Comparison of ENCODE assay signal across 1 cellular context in the genomic region with DNA sequence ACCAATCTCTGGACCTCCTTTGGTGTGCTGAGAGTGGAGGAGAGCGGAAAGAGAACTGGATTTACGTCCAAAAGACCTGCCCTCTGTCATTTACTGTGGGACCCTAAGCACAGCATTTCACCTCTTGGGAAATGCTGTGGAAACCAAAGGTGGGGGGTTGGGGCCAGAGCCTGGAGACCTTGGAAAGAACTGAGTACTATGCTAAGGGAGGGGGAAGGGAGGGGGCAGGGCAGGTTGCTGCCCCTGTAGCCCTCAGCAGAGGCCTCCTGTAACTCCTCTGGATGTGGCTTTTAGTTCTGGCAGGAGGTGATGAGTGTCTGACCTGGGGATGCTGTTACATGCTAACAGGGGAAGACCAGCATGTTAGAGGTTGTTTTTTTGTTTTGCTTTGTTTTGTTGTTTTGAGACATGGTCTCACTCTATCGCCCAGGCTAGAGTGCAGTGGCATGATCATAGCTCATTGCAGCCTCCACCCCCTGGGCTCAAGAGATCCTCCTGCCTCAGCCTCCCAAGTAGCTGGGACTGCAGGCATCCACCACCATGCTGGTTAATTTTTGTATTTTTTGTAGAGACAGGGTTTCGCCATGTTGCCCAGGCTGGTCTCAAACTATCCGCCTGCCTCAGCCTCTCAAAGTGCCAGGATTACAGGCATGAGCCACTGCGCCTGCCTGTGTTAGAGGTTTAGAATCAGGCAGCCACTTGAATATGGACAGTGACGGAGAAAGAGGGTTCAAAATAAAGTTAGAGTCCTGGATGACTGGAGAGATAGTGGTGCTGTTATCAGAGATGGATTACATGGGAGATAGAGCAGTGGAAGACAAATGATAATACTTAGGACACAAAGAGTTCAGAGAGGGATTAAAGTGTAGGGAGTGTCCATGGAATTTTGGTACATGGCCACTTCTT.
TF ChIP-seq lines count a peak whose summit lies in the region.

No MANE protein-coding gene starts in this region.

TF ChIP-seq in HepG2, 621 proteins besides CTCF, POLR2A, EP300 and RAD21 (continues in another document):
- no peak for TF ChIP-seq RXRA (CRISPR knock-in tag; IDR thresholded peaks at IDR 0.05)
- no peak for TF ChIP-seq ZNF18 (CRISPR knock-in tag; IDR thresholded peaks at IDR 0.05; ENCODE audit: insufficient replicate concordance)
- TF ChIP-seq MED8 (CRISPR knock-in tag; IDR thresholded peaks at IDR 0.05; ENCODE audit: insufficient replicate concordance): no peak
- no peak for TF ChIP-seq HNRNPL (IDR thresholded peaks at IDR 0.05; ENCODE audit: low read depth, low read length)
- TF ChIP-seq HOXA5 (CRISPR knock-in tag; IDR thresholded peaks at IDR 0.05): no peak
- 0 out of 2 replicates have a peak, but pooled peaks have one; percentile 2 for TF ChIP-seq ZNF256 (CRISPR knock-in tag; conservative IDR thresholded peaks at IDR 0.05)
- TF ChIP-seq, protein P1, sequence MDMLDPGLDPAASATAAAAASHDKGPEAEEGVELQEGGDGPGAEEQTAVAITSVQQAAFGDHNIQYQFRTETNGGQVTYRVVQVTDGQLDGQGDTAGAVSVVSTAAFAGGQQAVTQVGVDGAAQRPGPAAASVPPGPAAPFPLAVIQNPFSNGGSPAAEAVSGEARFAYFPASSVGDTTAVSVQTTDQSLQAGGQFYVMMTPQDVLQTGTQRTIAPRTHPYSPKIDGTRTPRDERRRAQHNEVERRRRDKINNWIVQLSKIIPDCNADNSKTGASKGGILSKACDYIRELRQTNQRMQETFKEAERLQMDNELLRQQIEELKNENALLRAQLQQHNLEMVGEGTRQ (IDR thresholded peaks at IDR 0.05; ENCODE audit: low read depth, low read length): no peak
- TF ChIP-seq, protein P1 (CRISPR knock-in tag; IDR thresholded peaks at IDR 0.05; ENCODE audit: borderline replicate concordance): no peak
- TF ChIP-seq PAWR (CRISPR knock-in tag; IDR thresholded peaks at IDR 0.05; ENCODE audit: borderline replicate concordance): no peak
- no peak for TF ChIP-seq ZNF724P (CRISPR knock-in tag; IDR thresholded peaks at IDR 0.05; ENCODE audit: borderline replicate concordance)
- no peak for TF ChIP-seq ETS1 (CRISPR knock-in tag; IDR thresholded peaks at IDR 0.05)
- TF ChIP-seq NFKBIZ (CRISPR knock-in tag; IDR thresholded peaks at IDR 0.05): no peak
- TF ChIP-seq HMGA1 (CRISPR knock-in tag; conservative IDR thresholded peaks at IDR 0.05): no peak
- TF ChIP-seq, protein P2, sequence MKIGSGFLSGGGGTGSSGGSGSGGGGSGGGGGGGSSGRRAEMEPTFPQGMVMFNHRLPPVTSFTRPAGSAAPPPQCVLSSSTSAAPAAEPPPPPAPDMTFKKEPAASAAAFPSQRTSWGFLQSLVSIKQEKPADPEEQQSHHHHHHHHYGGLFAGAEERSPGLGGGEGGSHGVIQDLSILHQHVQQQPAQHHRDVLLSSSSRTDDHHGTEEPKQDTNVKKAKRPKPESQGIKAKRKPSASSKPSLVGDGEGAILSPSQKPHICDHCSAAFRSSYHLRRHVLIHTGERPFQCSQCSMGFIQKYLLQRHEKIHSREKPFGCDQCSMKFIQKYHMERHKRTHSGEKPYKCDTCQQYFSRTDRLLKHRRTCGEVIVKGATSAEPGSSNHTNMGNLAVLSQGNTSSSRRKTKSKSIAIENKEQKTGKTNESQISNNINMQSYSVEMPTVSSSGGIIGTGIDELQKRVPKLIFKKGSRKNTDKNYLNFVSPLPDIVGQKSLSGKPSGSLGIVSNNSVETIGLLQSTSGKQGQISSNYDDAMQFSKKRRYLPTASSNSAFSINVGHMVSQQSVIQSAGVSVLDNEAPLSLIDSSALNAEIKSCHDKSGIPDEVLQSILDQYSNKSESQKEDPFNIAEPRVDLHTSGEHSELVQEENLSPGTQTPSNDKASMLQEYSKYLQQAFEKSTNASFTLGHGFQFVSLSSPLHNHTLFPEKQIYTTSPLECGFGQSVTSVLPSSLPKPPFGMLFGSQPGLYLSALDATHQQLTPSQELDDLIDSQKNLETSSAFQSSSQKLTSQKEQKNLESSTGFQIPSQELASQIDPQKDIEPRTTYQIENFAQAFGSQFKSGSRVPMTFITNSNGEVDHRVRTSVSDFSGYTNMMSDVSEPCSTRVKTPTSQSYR (CRISPR knock-in tag; IDR thresholded peaks at IDR 0.05; ENCODE audit: borderline replicate concordance): no peak
- TF ChIP-seq GLI4 (CRISPR knock-in tag; IDR thresholded peaks at IDR 0.05; ENCODE audit: borderline replicate concordance): no peak
- TF ChIP-seq ZNF670 (CRISPR knock-in tag; IDR thresholded peaks at IDR 0.05; ENCODE audit: borderline replicate concordance): no peak
- no peak for TF ChIP-seq CBFB (CRISPR knock-in tag; IDR thresholded peaks at IDR 0.05)
- 0 out of 2 replicates have a peak, but pooled peaks have one; percentile 21 for TF ChIP-seq NFKB2 (CRISPR knock-in tag; IDR thresholded peaks at IDR 0.05; ENCODE audit: borderline replicate concordance)
- no peak for TF ChIP-seq ZNF768 (CRISPR knock-in tag; IDR thresholded peaks at IDR 0.05)
- TF ChIP-seq ZBTB33 (CRISPR knock-in tag; IDR thresholded peaks at IDR 0.05): no peak
- no peak for TF ChIP-seq ZNF264 (CRISPR knock-in tag; IDR thresholded peaks at IDR 0.05)
- TF ChIP-seq, protein P3, sequence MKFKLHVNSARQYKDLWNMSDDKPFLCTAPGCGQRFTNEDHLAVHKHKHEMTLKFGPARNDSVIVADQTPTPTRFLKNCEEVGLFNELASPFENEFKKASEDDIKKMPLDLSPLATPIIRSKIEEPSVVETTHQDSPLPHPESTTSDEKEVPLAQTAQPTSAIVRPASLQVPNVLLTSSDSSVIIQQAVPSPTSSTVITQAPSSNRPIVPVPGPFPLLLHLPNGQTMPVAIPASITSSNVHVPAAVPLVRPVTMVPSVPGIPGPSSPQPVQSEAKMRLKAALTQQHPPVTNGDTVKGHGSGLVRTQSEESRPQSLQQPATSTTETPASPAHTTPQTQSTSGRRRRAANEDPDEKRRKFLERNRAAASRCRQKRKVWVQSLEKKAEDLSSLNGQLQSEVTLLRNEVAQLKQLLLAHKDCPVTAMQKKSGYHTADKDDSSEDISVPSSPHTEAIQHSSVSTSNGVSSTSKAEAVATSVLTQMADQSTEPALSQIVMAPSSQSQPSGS (CRISPR knock-in tag; IDR thresholded peaks at IDR 0.05): no peak
- TF ChIP-seq ZNF841 (CRISPR knock-in tag; IDR thresholded peaks at IDR 0.05; ENCODE audit: borderline replicate concordance): no peak
- TF ChIP-seq CBX5 (CRISPR knock-in tag; IDR thresholded peaks at IDR 0.05; ENCODE audit: borderline replicate concordance): no peak
- no peak for TF ChIP-seq PBX2 (CRISPR knock-in tag; IDR thresholded peaks at IDR 0.05)
- TF ChIP-seq MED1 (CRISPR knock-in tag; IDR thresholded peaks at IDR 0.05): no peak
- no peak for TF ChIP-seq MED13 (CRISPR knock-in tag; IDR thresholded peaks at IDR 0.05)
- TF ChIP-seq, protein P4, sequence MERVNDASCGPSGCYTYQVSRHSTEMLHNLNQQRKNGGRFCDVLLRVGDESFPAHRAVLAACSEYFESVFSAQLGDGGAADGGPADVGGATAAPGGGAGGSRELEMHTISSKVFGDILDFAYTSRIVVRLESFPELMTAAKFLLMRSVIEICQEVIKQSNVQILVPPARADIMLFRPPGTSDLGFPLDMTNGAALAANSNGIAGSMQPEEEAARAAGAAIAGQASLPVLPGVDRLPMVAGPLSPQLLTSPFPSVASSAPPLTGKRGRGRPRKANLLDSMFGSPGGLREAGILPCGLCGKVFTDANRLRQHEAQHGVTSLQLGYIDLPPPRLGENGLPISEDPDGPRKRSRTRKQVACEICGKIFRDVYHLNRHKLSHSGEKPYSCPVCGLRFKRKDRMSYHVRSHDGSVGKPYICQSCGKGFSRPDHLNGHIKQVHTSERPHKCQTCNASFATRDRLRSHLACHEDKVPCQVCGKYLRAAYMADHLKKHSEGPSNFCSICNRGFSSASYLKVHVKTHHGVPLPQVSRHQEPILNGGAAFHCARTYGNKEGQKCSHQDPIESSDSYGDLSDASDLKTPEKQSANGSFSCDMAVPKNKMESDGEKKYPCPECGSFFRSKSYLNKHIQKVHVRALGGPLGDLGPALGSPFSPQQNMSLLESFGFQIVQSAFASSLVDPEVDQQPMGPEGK (CRISPR knock-in tag; IDR thresholded peaks at IDR 0.05): 0 out of 2 replicates have a peak, but pooled peaks have one; percentile 25
- no peak for TF ChIP-seq PCBP2 (optimal IDR thresholded peaks at IDR 0.05; ENCODE audit: low read depth, low read length, poor library complexity, severe bottlenecking)
- no peak for TF ChIP-seq HNRNPH1 (optimal IDR thresholded peaks at IDR 0.05; ENCODE audit: low read depth, low read length)
- TF ChIP-seq, protein P5, sequence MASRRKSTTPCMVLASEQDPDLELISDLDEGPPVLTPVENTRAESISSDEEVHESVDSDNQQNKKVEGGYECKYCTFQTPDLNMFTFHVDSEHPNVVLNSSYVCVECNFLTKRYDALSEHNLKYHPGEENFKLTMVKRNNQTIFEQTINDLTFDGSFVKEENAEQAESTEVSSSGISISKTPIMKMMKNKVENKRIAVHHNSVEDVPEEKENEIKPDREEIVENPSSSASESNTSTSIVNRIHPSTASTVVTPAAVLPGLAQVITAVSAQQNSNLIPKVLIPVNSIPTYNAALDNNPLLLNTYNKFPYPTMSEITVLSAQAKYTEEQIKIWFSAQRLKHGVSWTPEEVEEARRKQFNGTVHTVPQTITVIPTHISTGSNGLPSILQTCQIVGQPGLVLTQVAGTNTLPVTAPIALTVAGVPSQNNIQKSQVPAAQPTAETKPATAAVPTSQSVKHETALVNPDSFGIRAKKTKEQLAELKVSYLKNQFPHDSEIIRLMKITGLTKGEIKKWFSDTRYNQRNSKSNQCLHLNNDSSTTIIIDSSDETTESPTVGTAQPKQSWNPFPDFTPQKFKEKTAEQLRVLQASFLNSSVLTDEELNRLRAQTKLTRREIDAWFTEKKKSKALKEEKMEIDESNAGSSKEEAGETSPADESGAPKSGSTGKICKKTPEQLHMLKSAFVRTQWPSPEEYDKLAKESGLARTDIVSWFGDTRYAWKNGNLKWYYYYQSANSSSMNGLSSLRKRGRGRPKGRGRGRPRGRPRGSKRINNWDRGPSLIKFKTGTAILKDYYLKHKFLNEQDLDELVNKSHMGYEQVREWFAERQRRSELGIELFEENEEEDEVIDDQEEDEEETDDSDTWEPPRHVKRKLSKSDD (CRISPR knock-in tag; IDR thresholded peaks at IDR 0.05; ENCODE audit: low read depth): no peak
- no peak for TF ChIP-seq MAFK (conservative IDR thresholded peaks at IDR 0.05 in 1 of 2, IDR thresholded peaks at IDR 0.05 in 1 of 2; ENCODE audit: low read length in 2 of 2)
- TF ChIP-seq ZNF556 (CRISPR knock-in tag; IDR thresholded peaks at IDR 0.05; ENCODE audit: borderline replicate concordance): no peak
- TF ChIP-seq SRSF1 (optimal IDR thresholded peaks at IDR 0.05; ENCODE audit: low read depth, low read length): no peak
- no peak for TF ChIP-seq MAFG (CRISPR knock-in tag; IDR thresholded peaks at IDR 0.05)
- TF ChIP-seq NFE2L1 (CRISPR knock-in tag; IDR thresholded peaks at IDR 0.05; ENCODE audit: borderline replicate concordance): no peak
- TF ChIP-seq, protein P6, sequence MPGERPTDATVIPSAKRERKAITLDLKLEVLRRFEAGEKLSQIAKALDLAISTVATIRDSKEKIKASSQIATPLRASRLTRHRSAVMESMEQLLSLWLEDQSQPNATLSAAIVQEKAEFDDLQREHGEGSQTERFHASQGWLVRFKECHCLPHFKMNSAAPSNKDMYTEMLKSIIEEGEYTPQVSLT (CRISPR knock-in tag; IDR thresholded peaks at IDR 0.05; ENCODE audit: borderline replicate concordance, low read depth): no peak
- TF ChIP-seq ATF1 (CRISPR knock-in tag; IDR thresholded peaks at IDR 0.05): no peak
